ENCODE assay signal across 12 cellular contexts in genomic region chr18:11672846-11673454, GRCh38. TPM values are rescaled to one million over a fixed set of nuclear protein-coding genes. Genes with fewer than 3 reads are reported as not detected.
DNase-seq lines count a peak whose midpoint lies in the region; ATAC-seq lines count a peak whose summit lies in the region.
"Had no signal": no experiment of that assay in that cellular context is flagged by ENCODE, and none has a peak within 500 bp of the region (broad histone marks: within the 10 kb centered on the region; RNA-seq: fewer than 3 reads in every experiment).

No MANE protein-coding gene starts in this region.

- ATAC-seq in activated CD8-positive, alpha-beta memory T cell treated with anti-CD3 and anti-CD28 coated beads, Interleukin-2, amount 10 ng/mL, durations not matched to agents 7 days and 5 days, result no peak
- ATAC-seq in HG03175 (IDR thresholded peaks at IDR 0.05; ENCODE audit: unreplicated experiment), result no peak
- ATAC-seq: CD8-positive, alpha-beta T cell had no signal

- H3K36me3 Mint-ChIP-seq in activated CD8-positive, alpha-beta memory T cell treated with anti-CD3 and anti-CD28 coated beads, Interleukin-2, amount 10 ng/mL, durations not matched to agents 7 days and 5 days, result no peaks in the 10 kb centered on the region
- H3K36me3 Mint-ChIP-seq: CD14-positive monocyte; CD8-positive, alpha-beta T cell had no signal

- DNase-seq in DMS 273 (lab: John Stamatoyannopoulos, UW; ENCODE audit: unreplicated experiment) (peak; percentile 11), DMS 273 treated with DMSO at 0.1 percent for 48 hours (lab: John Stamatoyannopoulos, UW) (no peak), islet precursor cell (peak; percentile 26), COLO668 (lab: John Stamatoyannopoulos, UW; ENCODE audit: unreplicated experiment) (no peak), GM19238 (ENCODE audit: insufficient read length, low spot score) (no peak)
- peak; percentile 12 for DNase-seq in activated CD8-positive, alpha-beta memory T cell treated with anti-CD3 and anti-CD28 coated beads, Interleukin-2, amount 10 ng/mL, durations not matched to agents 7 days and 5 days
- no peak for DNase-seq in activated CD8-positive, alpha-beta memory T cell treated with anti-CD3 and anti-CD28 coated beads for 24 hours
- DNase-seq: Caco-2; CD8-positive, alpha-beta T cell; GOT3 had no signal

- H3K27ac Mint-ChIP-seq in activated CD8-positive, alpha-beta memory T cell treated with anti-CD3 and anti-CD28 coated beads, Interleukin-2, amount 10 ng/mL, durations not matched to agents 7 days and 5 days, result no peak overlapping the region
- H3K27ac Mint-ChIP-seq: CD14-positive monocyte; CD8-positive, alpha-beta T cell had no signal

- H3K9me3 Mint-ChIP-seq in activated CD8-positive, alpha-beta memory T cell treated with anti-CD3 and anti-CD28 coated beads, Interleukin-2, amount 10 ng/mL, durations not matched to agents 7 days and 5 days (ENCODE audit: low read depth), result no peaks in the 10 kb centered on the region

- H3K4me3 Mint-ChIP-seq in activated CD8-positive, alpha-beta memory T cell treated with anti-CD3 and anti-CD28 coated beads, Interleukin-2, amount 10 ng/mL, durations not matched to agents 7 days and 5 days, result no peak overlapping the region
- H3K4me3 Mint-ChIP-seq: CD14-positive monocyte; CD8-positive, alpha-beta T cell had no signal

- CTCF ChIA-PET in activated CD8-positive, alpha-beta memory T cell treated with anti-CD3 and anti-CD28 coated beads, Interleukin-2, amount 10 ng/mL, durations not matched to agents 7 days and 5 days (lab: Charles Lee), result no interaction called here

- no peaks in the 10 kb centered on the region for H3K4me1 Mint-ChIP-seq in activated CD8-positive, alpha-beta memory T cell treated with anti-CD3 and anti-CD28 coated beads, Interleukin-2, amount 10 ng/mL, durations not matched to agents 7 days and 5 days
- H3K4me1 Mint-ChIP-seq: CD14-positive monocyte had no signal

- peaks cover 15% of the 10 kb centered on the region for H3K27me3 Mint-ChIP-seq in activated CD8-positive, alpha-beta memory T cell treated with anti-CD3 and anti-CD28 coated beads, Interleukin-2, amount 10 ng/mL, durations not matched to agents 7 days and 5 days

RNA-seq across cellular contexts. Expression of gene GNAL, which starts 16.1 kb away (rescaled TPM):
- total RNA-seq in activated CD8-positive, alpha-beta memory T cell treated with anti-CD3 and anti-CD28 coated beads, Interleukin-2, amount 10 ng/mL, durations not matched to agents 7 days and 5 days, result under 1 TPM in 1 of 2 experiments, not detected in 1; 0.52 TPM

Comparison
In these comparisons a context has a peak if more than half of its experiments do, and no peak if none do; other contexts are left out.
1. DNase-seq: peak in DMS 273 (single experiment), activated CD8-positive, alpha-beta memory T cell treated with anti-CD3 and anti-CD28 coated beads, Interleukin-2, amount 10 ng/mL, durations not matched to agents 7 days and 5 days (single experiment) and islet precursor cell (single experiment); none in DMS 273 treated with DMSO at 0.1 percent for 48 hours (single experiment), activated CD8-positive, alpha-beta memory T cell treated with anti-CD3 and anti-CD28 coated beads for 24 hours (single experiment), COLO668 (single experiment) and GM19238 (single experiment).